ENCODE assay signal across 9 cellular contexts in genomic region chr3:42503251-42503924, GRCh38. TPM values are rescaled to one million over a fixed set of nuclear protein-coding genes. Genes with fewer than 3 reads are reported as not detected.
A peak's percentile ranks its signal among the peaks of the same experiment; 100 is the strongest.
DNase-seq lines count a peak whose midpoint lies in the region; ATAC-seq and TF ChIP-seq lines count a peak whose summit lies in the region.
"Had no signal": no experiment of that assay in that cellular context is flagged by ENCODE, and none has a peak within 500 bp of the region (broad histone marks: within the 10 kb centered on the region; RNA-seq: fewer than 3 reads in every experiment).

No MANE protein-coding gene starts in this region.

- peak overlapping the region; percentile 78 to 92 (median 84) for H3K4me3 Mint-ChIP-seq in CD4-positive, CD25-positive, alpha-beta regulatory T cell
- H3K4me3 Mint-ChIP-seq in endothelial cell (ENCODE audit: unreplicated experiment), result peak overlapping the region; percentile 57

- no peak overlapping the region for H2BK15ac ChIP-seq in neuronal stem cell (ENCODE audit: low read length)

- no peak overlapping the region for H2AFZ ChIP-seq in neuronal stem cell (ENCODE audit: low read length)

- no peak overlapping the region for H2BK12ac ChIP-seq in neuronal stem cell (ENCODE audit: low read length)

- no peak for TF ChIP-seq CTCF in endothelial cell (IDR thresholded peaks at IDR 0.05; ENCODE audit: unreplicated experiment)

- peaks cover 29% of the 10 kb centered on the region for H3K4me1 ChIP-seq in CD4-positive, CD25-positive, alpha-beta regulatory T cell (ENCODE audit: control insufficient read depth, insufficient read depth, low read length, poor library complexity, severe bottlenecking)
- H3K4me1 ChIP-seq in NT2/D1 (ENCODE audit: insufficient read depth, insufficient read length) (peaks cover 10% of the 10 kb centered on the region), neuronal stem cell (ENCODE audit: control insufficient read depth in 2 of 2, insufficient read depth in 1 of 2, low read depth in 1 of 2, low read length in 2 of 2) (peaks cover 7 to 12% of the 10 kb centered on the region in 2 donors)

- H4K91ac ChIP-seq in neuronal stem cell (ENCODE audit: low read depth, low read length, poor library complexity), result no peak overlapping the region

- no peak for DNase-seq in CD4-positive, CD25-positive, alpha-beta regulatory T cell
- no peak for DNase-seq in NT2/D1 (ENCODE audit: low read depth, low spot score)
- no peak for DNase-seq in endothelial cell (ENCODE audit: low spot score)
- DNase-seq in neuronal stem cell (ENCODE audit: low spot score), result no peak
- no peak for DNase-seq in NCI-H187 treated with DMSO at 0.1 percent for 48 hours (lab: John Stamatoyannopoulos, UW)
- DNase-seq in SKM-1 (lab: John Stamatoyannopoulos, UW; ENCODE audit: unreplicated experiment), result no peak
- DNase-seq: DND-41 had no signal

- peak overlapping the region; percentile 83 for H3K23ac ChIP-seq in neuronal stem cell (ENCODE audit: low read depth, low read length, poor library complexity)

- no peak overlapping the region for H2BK120ac ChIP-seq in neuronal stem cell (ENCODE audit: low read depth, low read length)

- no peak for ATAC-seq in CD4-positive, CD25-positive, alpha-beta regulatory T cell (ENCODE audit: low read depth in 2 of 2)
- no peak for ATAC-seq in GM21528 (IDR thresholded peaks at IDR 0.05; ENCODE audit: low FRiP score, unreplicated experiment)
- no peak for ATAC-seq in GM21717 (IDR thresholded peaks at IDR 0.05; ENCODE audit: unreplicated experiment)

- H2BK5ac ChIP-seq in neuronal stem cell (ENCODE audit: low read length), result no peak overlapping the region

- H3K36me3 Mint-ChIP-seq in CD4-positive, CD25-positive, alpha-beta regulatory T cell, result no peaks in the 10 kb centered on the region
- no peaks in the 10 kb centered on the region for H3K36me3 Mint-ChIP-seq in endothelial cell (ENCODE audit: low read depth, unreplicated experiment)

- H3K9ac ChIP-seq in NT2/D1 (ENCODE audit: insufficient read length, low read depth) (peak overlapping the region; percentile 76), neuronal stem cell (ENCODE audit: low read depth, low read length, poor library complexity) (peak overlapping the region; percentile 75)

- H3K79me1 ChIP-seq in neuronal stem cell (ENCODE audit: low read depth, low read length), result peaks cover 3% of the 10 kb centered on the region

- no peaks in the 10 kb centered on the region for H3K36me3 ChIP-seq in CD4-positive, CD25-positive, alpha-beta regulatory T cell (ENCODE audit: control insufficient read depth, insufficient read depth, low read length)
- H3K36me3 ChIP-seq in NT2/D1 (ENCODE audit: insufficient read depth, insufficient read length, low read length) (no peaks in the 10 kb centered on the region), neuronal stem cell (replicated peaks in 1 of 2; ENCODE audit: control insufficient read depth in 2 of 2, insufficient read depth in 2 of 2, low read length in 2 of 2) (no peaks in the 10 kb centered on the region)

- peaks cover 48% of the 10 kb centered on the region for H3K27me3 Mint-ChIP-seq in CD4-positive, CD25-positive, alpha-beta regulatory T cell
- H3K27me3 Mint-ChIP-seq in endothelial cell (ENCODE audit: unreplicated experiment), result peaks cover 24% of the 10 kb centered on the region

- peaks cover 3% of the 10 kb centered on the region for H3K27me3 ChIP-seq in CD4-positive, CD25-positive, alpha-beta regulatory T cell (ENCODE audit: control insufficient read depth, insufficient read depth, low read length)
- peaks cover 48% of the 10 kb centered on the region for H3K27me3 ChIP-seq in NT2/D1 (ENCODE audit: insufficient read depth, insufficient read length)
- H3K27me3 ChIP-seq in neuronal stem cell (ENCODE audit: control insufficient read depth in 3 of 3, insufficient read depth in 3 of 3, low read depth in 1 of 3, low read length in 3 of 3), result peaks cover 6 to 92% (median 44%) of the 10 kb centered on the region in 3 experiments

- H3K4me3 ChIP-seq in CD4-positive, CD25-positive, alpha-beta regulatory T cell (ENCODE audit: low read depth, low read length), result no peak overlapping the region
- H3K4me3 ChIP-seq in NT2/D1 (ENCODE audit: insufficient read length, low read depth) (peak overlapping the region; percentile 44), neuronal stem cell (ENCODE audit: low read length in 2 of 2) (peak overlapping the region in 1 of 2 donors; percentile 82)

- H3K9me3 ChIP-seq in CD4-positive, CD25-positive, alpha-beta regulatory T cell (ENCODE audit: control insufficient read depth in 2 of 2, low read length in 2 of 2), result no peaks in the 10 kb centered on the region
- no peaks in the 10 kb centered on the region for H3K9me3 ChIP-seq in NT2/D1 (ENCODE audit: insufficient read depth, low read length)
- peaks cover 0 to 3% of the 10 kb centered on the region in 2 donors for H3K9me3 ChIP-seq in neuronal stem cell (replicated peaks in 1 of 2; ENCODE audit: control insufficient read depth in 2 of 2, insufficient read depth in 1 of 2, low read depth in 1 of 2, low read length in 2 of 2)

- no peak overlapping the region for H3K4me2 ChIP-seq in neuronal stem cell (ENCODE audit: insufficient read depth, low read length, poor library complexity, severe bottlenecking)

- H3K18ac ChIP-seq in neuronal stem cell (ENCODE audit: low read length), result no peak overlapping the region

- WGBS in neuronal stem cell (ENCODE audit: extremely low coverage in 2 of 2, insufficient read length in 2 of 2, insufficient replicate concordance in 1 of 2), 2 donors, result no CpG with 5 or more reads among the region's 4 CpGs

- peak overlapping the region; percentile 59 for H3K14ac ChIP-seq in neuronal stem cell (ENCODE audit: low read length)

- H3K27ac Mint-ChIP-seq in CD4-positive, CD25-positive, alpha-beta regulatory T cell, result peak overlapping the region; percentile 52 to 92 (median 90)
- no peak overlapping the region for H3K27ac Mint-ChIP-seq in endothelial cell (ENCODE audit: unreplicated experiment)

- no peak overlapping the region for H2AK5ac ChIP-seq in neuronal stem cell (ENCODE audit: low read depth, low read length)

- H3K9me3 Mint-ChIP-seq in CD4-positive, CD25-positive, alpha-beta regulatory T cell, result peaks cover 0 to under 1% (median 0%) of the 10 kb centered on the region in 7 donors
- no peaks in the 10 kb centered on the region for H3K9me3 Mint-ChIP-seq in endothelial cell (ENCODE audit: unreplicated experiment)

- H4K8ac ChIP-seq in neuronal stem cell (ENCODE audit: low read depth, low read length), result no peak overlapping the region

- H3K4me1 Mint-ChIP-seq in CD4-positive, CD25-positive, alpha-beta regulatory T cell, result peaks cover 10 to 63% (median 35%) of the 10 kb centered on the region in 4 donors
- peaks cover 25% of the 10 kb centered on the region for H3K4me1 Mint-ChIP-seq in endothelial cell (ENCODE audit: unreplicated experiment)

- H3K4ac ChIP-seq in neuronal stem cell (ENCODE audit: low read length), result no peak overlapping the region

- H3K27ac ChIP-seq in CD4-positive, CD25-positive, alpha-beta regulatory T cell (ENCODE audit: insufficient read depth, low read length, poor library complexity, severe bottlenecking), result no peak overlapping the region
- H3K27ac ChIP-seq in neuronal stem cell (replicated peaks; ENCODE audit: low read length), result no peak overlapping the region

RNA-seq across cellular contexts. Expression of gene VIPR1, which starts 0.9 kb away (rescaled TPM):
- 31.2 TPM for total RNA-seq in CD4-positive, CD25-positive, alpha-beta regulatory T cell
- polyA plus RNA-seq in CD4-positive, CD25-positive, alpha-beta regulatory T cell, result 10 to 100 TPM in 1 of 4 donors, 1 to 10 TPM in 3; 5.0 to 10.7 (median 8.1) TPM
- 5.4 TPM for total RNA-seq in endothelial cell (ENCODE audit: unreplicated experiment)
- polyA plus RNA-seq in neuronal stem cell (2013, experiment 1 of 2), result 1.1 TPM
- polyA plus RNA-seq in neuronal stem cell (2013, experiment 2 of 2), result 1.00 TPM
